ENCODE assay signal across 16 cellular contexts in genomic region chr7:30864146-30864545, GRCh38. TPM values are rescaled to one million over a fixed set of nuclear protein-coding genes. Genes with fewer than 3 reads are reported as not detected.
"Had no signal": no experiment of that assay in that cellular context is flagged by ENCODE, and none has a peak within 500 bp of the region (broad histone marks: within the 10 kb centered on the region; RNA-seq: fewer than 3 reads in every experiment).

No MANE protein-coding gene starts in this region.

- H3K27me3 ChIP-seq: adrenal gland, body of pancreas, tibial nerve had no signal

- ATAC-seq: body of pancreas; left colon; mucosa of descending colon; naive thymus-derived CD8-positive, alpha-beta T cell had no signal

- DNase-seq: activated CD4-positive, alpha-beta memory T cell treated with anti-CD3 and anti-CD28 coated beads for 36 hours; activated effector memory CD4-positive, alpha-beta T cell treated with anti-CD3 and anti-CD28 coated beads, Interleukin-2, amount 50 U/mL, for 16 hours; activated T-cell treated with anti-CD3 and anti-CD28 coated beads, Interleukin-2, amount 50 U/mL, for 24 hours; adrenal gland; body of pancreas; cortex of kidney; effector CD4-positive, alpha-beta T cell; left colon; naive thymus-derived CD8-positive, alpha-beta T cell; nucleus accumbens; stimulated activated CD4-positive, alpha-beta T cell treated with anti-CD3 and anti-CD28 coated beads, Interleukin-12 subunit alpha, Interleukin-12 subunit beta, amount 100 ng/mL, for 4 hours; stimulated activated CD4-positive, alpha-beta T cell treated with anti-CD3 and anti-CD28 coated beads, Interleukin-2, amount 100 ng/mL, for 24 hours had no signal

- H3K4me3 ChIP-seq: adrenal gland, body of pancreas, mucosa of descending colon, tibial nerve had no signal

- H3K4me1 ChIP-seq: adrenal gland had no signal

- H3K36me3 ChIP-seq: adrenal gland, tibial nerve had no signal

- H3K9me3 ChIP-seq: adrenal gland, body of pancreas, mucosa of descending colon, tibial nerve had no signal

- H3K27ac ChIP-seq: body of pancreas, VCaP had no signal

- FAIRE-seq: endothelial cell of umbilical vein had no signal

RNA-seq across cellular contexts. Expression of gene AQP1, which starts 47.5 kb away (rescaled TPM):
- polyA plus RNA-seq: naive thymus-derived CD8-positive, alpha-beta T cell had no signal
